ENCODE assay signal across 15 cellular contexts in genomic region chr2:174949988-174950687, GRCh38. TPM values are rescaled to one million over a fixed set of nuclear protein-coding genes. Genes with fewer than 3 reads are reported as not detected.
DNase-seq lines count a peak whose midpoint lies in the region; FAIRE-seq and TF ChIP-seq lines count a peak whose summit lies in the region.
"Had no signal": no experiment of that assay in that cellular context is flagged by ENCODE, and none has a peak within 500 bp of the region (broad histone marks: within the 10 kb centered on the region; RNA-seq: fewer than 3 reads in every experiment).

No MANE protein-coding gene starts in this region.

- no peaks in the 10 kb centered on the region for H3K79me1 ChIP-seq in H1 (ENCODE audit: low read depth, low read length)

- H3K27ac Mint-ChIP-seq in nephron progenitor cell = peak overlapping the region; percentile 77
- no peak overlapping the region for H3K27ac Mint-ChIP-seq in activated naive CD8-positive, alpha-beta T cell treated with anti-CD3 and anti-CD28 coated beads for 36 hours
- H3K27ac Mint-ChIP-seq: GM23338 had no signal

- H2BK5ac ChIP-seq in H1 (ENCODE audit: low read depth, low read length) = 0 out of 2 replicates have a peak overlapping the region, but pooled peaks have one; percentile 21

- H3K36me3 ChIP-seq in H1 (ENCODE audit: control insufficient read depth in 2 of 4, insufficient read depth in 4 of 4, low read length in 3 of 4) = no peaks in the 10 kb centered on the region
- H3K36me3 ChIP-seq: BE2C, HAP-1 had no signal

- H4K91ac ChIP-seq in H1 (replicated peaks; ENCODE audit: insufficient read length, low read length) = no peak overlapping the region

- no peak overlapping the region for H3K18ac ChIP-seq in H1 (ENCODE audit: extremely low read depth, low read length)

- no peak overlapping the region for H3K9ac ChIP-seq in H1 (replicated peaks in 1 of 4; ENCODE audit: extremely low read depth in 1 of 4, low read depth in 3 of 4, low read length in 3 of 4)

- TF ChIP-seq POLR2A in NB4 (IDR thresholded peaks at IDR 0.05; ENCODE audit: extremely low read depth, insufficient read length) (no peak), H1 (IDR thresholded peaks at IDR 0.05; ENCODE audit: control extremely low read depth in 1 of 2, low read depth in 2 of 2, low read length in 2 of 2) (no peak)

- no peak overlapping the region for H3K14ac ChIP-seq in H1 (ENCODE audit: insufficient read length)

- no peak overlapping the region for H2BK12ac ChIP-seq in H1 (ENCODE audit: low read depth, low read length)

- H2BK120ac ChIP-seq in H1 (replicated peaks; ENCODE audit: low read depth, low read length) = no peak overlapping the region

- DNase-seq in NB4 (ENCODE audit: low read depth) (peak; percentile 57), H1 (ENCODE audit: low read depth in 1 of 2, low spot score in 2 of 2) (no peak), nephron progenitor cell (no peak), SKM-1 treated with dmso at 0.1 percent for 144 hours (lab: John Stamatoyannopoulos, UW; ENCODE audit: unreplicated experiment) (no peak)
- no peak for DNase-seq in activated naive CD8-positive, alpha-beta T cell treated with anti-CD3 and anti-CD28 coated beads for 36 hours
- no peak for DNase-seq in stimulated activated CD4-positive, alpha-beta T cell treated with anti-CD3 and anti-CD28 coated beads, Interleukin-2, amount 100 ng/mL, for 48 hours
- DNase-seq: BE2C; CD4-positive, alpha-beta memory T cell; DMS79 had no signal

- WGBS in H1 (ENCODE audit: extremely low coverage in 1 of 2, insufficient coverage in 1 of 2, insufficient read length in 1 of 2, insufficient replicate concordance in 2 of 2, low coverage in 1 of 2, low lambda C conversion rate in 2 of 2, missing lambda C conversion rate in 1 of 2), 2 experiments = 94% methylated on average over 8 of the region's 8 CpGs; no CpG with 5 or more reads in 1 of the 2 experiments

- H2AK5ac ChIP-seq in H1 (ENCODE audit: low read depth, low read length) = no peak overlapping the region

- H3K56ac ChIP-seq in H1 (replicated peaks; ENCODE audit: insufficient read length, low read depth, low read length) = no peak overlapping the region

- no peak for TF ChIP-seq RAD21 in H1 (IDR thresholded peaks at IDR 0.05 in 1 of 2, conservative IDR thresholded peaks at IDR 0.05 in 1 of 2; ENCODE audit: low read depth in 2 of 2, low read length in 2 of 2)

- H4K5ac ChIP-seq in H1 (ENCODE audit: insufficient read length, low read depth, low read length) = no peak overlapping the region

- no peaks in the 10 kb centered on the region for H3K9me3 ChIP-seq in H1 (ENCODE audit: insufficient read depth in 2 of 2, low read depth in 1 of 2, low read length in 1 of 2)
- H3K9me3 ChIP-seq: A549, BE2C, HAP-1 had no signal

- no peaks in the 10 kb centered on the region for H3K27me3 ChIP-seq in H1 (replicated peaks in 1 of 4; ENCODE audit: control insufficient read depth in 3 of 4, extremely low read depth in 1 of 4, insufficient read depth in 3 of 4, low read length in 3 of 4)
- H3K27me3 ChIP-seq: BE2C had no signal

- no peak for FAIRE-seq in H1 (lab: Jason Lieb, UNC)
- FAIRE-seq: A549, GM12891, HTR-8/SVneo had no signal

- peaks cover 15% of the 10 kb centered on the region for H3K9me3 Mint-ChIP-seq in nephron progenitor cell
- no peaks in the 10 kb centered on the region for H3K9me3 Mint-ChIP-seq in activated naive CD8-positive, alpha-beta T cell treated with anti-CD3 and anti-CD28 coated beads for 36 hours
- H3K9me3 Mint-ChIP-seq: CD4-positive, alpha-beta memory T cell; GM23338 had no signal

- H3K23ac ChIP-seq in H1 (ENCODE audit: insufficient read length) = no peak overlapping the region

- H3K4me1 Mint-ChIP-seq in nephron progenitor cell = peaks cover 10% of the 10 kb centered on the region
- H3K4me1 Mint-ChIP-seq in activated naive CD8-positive, alpha-beta T cell treated with anti-CD3 and anti-CD28 coated beads for 36 hours = no peaks in the 10 kb centered on the region
- H3K4me1 Mint-ChIP-seq: CD4-positive, alpha-beta memory T cell had no signal

- peaks cover 0 to 1% of the 10 kb centered on the region in 2 experiments for H4K20me1 ChIP-seq in H1 (replicated peaks in 1 of 2; ENCODE audit: control insufficient read depth in 1 of 2, insufficient read depth in 2 of 2, low read length in 2 of 2)

- H3K4me3 ChIP-seq in NB4 (ENCODE audit: low read depth, low read length) = no peak overlapping the region
- H3K4me3 ChIP-seq in H1 (ENCODE audit: extremely low read depth in 1 of 4, insufficient read depth in 2 of 4, low read depth in 3 of 4, low read length in 4 of 4) = no peak overlapping the region
- H3K4me3 ChIP-seq: A549, GM23338, HAP-1 had no signal

- no peak overlapping the region for H2BK20ac ChIP-seq in H1 (ENCODE audit: low read length)

- no peak overlapping the region for H3K4ac ChIP-seq in H1 (replicated peaks; ENCODE audit: insufficient read length, low read depth, low read length)

- no peak overlapping the region for H2AFZ ChIP-seq in H1 (ENCODE audit: low read length)
- H2AFZ ChIP-seq: GM23338 had no signal

- H3K4me3 Mint-ChIP-seq in nephron progenitor cell = no peak overlapping the region
- no peak overlapping the region for H3K4me3 Mint-ChIP-seq in activated naive CD8-positive, alpha-beta T cell treated with anti-CD3 and anti-CD28 coated beads for 36 hours
- H3K4me3 Mint-ChIP-seq: CD4-positive, alpha-beta memory T cell; GM23338 had no signal

- no peak for TF ChIP-seq EP300 in H1 (IDR thresholded peaks at IDR 0.05; ENCODE audit: borderline replicate concordance in 1 of 2, low read depth in 2 of 2, low read length in 2 of 2)

- CTCF ChIA-PET in H1 (lab: Charles Lee; ENCODE audit: partially characterized antibody) = interaction anchor here (1.1 to 1.3 kb wide), 2 partner anchors 10 to 41 kb away, joined by 4 to 6 read pairs; no protein-coding TSS in a partner anchor

- TF ChIP-seq CTCF in NB4 (IDR thresholded peaks at IDR 0.05; ENCODE audit: low read depth, low read length) (no peak), H1 (IDR thresholded peaks at IDR 0.05; ENCODE audit: control extremely low read depth in 1 of 3, insufficient read depth in 1 of 3, low read depth in 1 of 3, low read length in 3 of 3) (no peak), nephron progenitor cell (IDR thresholded peaks at IDR 0.05) (no peak)

- no peaks in the 10 kb centered on the region for H3K23me2 ChIP-seq in H1 (ENCODE audit: low read depth, low read length)

- no peak overlapping the region for H3K27ac ChIP-seq in H1 (ENCODE audit: low read depth, low read length)
- H3K27ac ChIP-seq: A549, C4-2B had no signal

- POLR2A ChIA-PET in H1 (lab: Charles Lee; ENCODE audit: partially characterized antibody) = interaction anchor here (1.0 kb wide), 1 partner anchor 201 kb away, joined by 3 read pairs; no protein-coding TSS in a partner anchor

- H3K4me2 ChIP-seq in H1 (ENCODE audit: insufficient read depth in 1 of 2, low read depth in 2 of 2, low read length in 2 of 2) = no peak overlapping the region
- H3K4me2 ChIP-seq: A549, GM23338 had no signal

- H3K4me1 ChIP-seq in H1 (replicated peaks in 1 of 4; ENCODE audit: control insufficient read depth in 3 of 4, insufficient read depth in 4 of 4, low read length in 3 of 4) = peaks cover 0 to 5% (median 1%) of the 10 kb centered on the region in 4 experiments; a peak in 3 of 7 replicates
- H3K4me1 ChIP-seq: A549, BE2C had no signal

- H3K27me3 Mint-ChIP-seq in nephron progenitor cell (ENCODE audit: low read depth, poor library complexity) = peaks cover 3% of the 10 kb centered on the region
- H3K27me3 Mint-ChIP-seq in activated naive CD8-positive, alpha-beta T cell treated with anti-CD3 and anti-CD28 coated beads for 36 hours = peaks cover 14% of the 10 kb centered on the region

- H3K36me3 Mint-ChIP-seq in nephron progenitor cell (ENCODE audit: low read depth) = peaks cover 36% of the 10 kb centered on the region
- no peaks in the 10 kb centered on the region for H3K36me3 Mint-ChIP-seq in activated naive CD8-positive, alpha-beta T cell treated with anti-CD3 and anti-CD28 coated beads for 36 hours
- H3K36me3 Mint-ChIP-seq: CD4-positive, alpha-beta memory T cell had no signal

- no peak overlapping the region for H4K8ac ChIP-seq in H1 (ENCODE audit: extremely low read depth, insufficient read depth, low read length)

- peaks cover 0 to 40% of the 10 kb centered on the region in 2 experiments; a peak in 2 of 4 replicates for H3K79me2 ChIP-seq in H1 (ENCODE audit: control insufficient read depth in 1 of 2, insufficient read depth in 2 of 2, low read length in 2 of 2)

- H2BK15ac ChIP-seq in H1 (ENCODE audit: low read length) = no peak overlapping the region

TF ChIP-seq in H1, 55 proteins besides CTCF, POLR2A, EP300 and RAD21 (continues in another document):
- TF ChIP-seq SUZ12 (IDR thresholded peaks at IDR 0.05; ENCODE audit: low read length) (no peak), BCL11A (IDR thresholded peaks at IDR 0.05; ENCODE audit: low read depth in 2 of 2, low read length in 2 of 2) (no peak), ATF2 (IDR thresholded peaks at IDR 0.05; ENCODE audit: low read length) (no peak), RBBP5 (IDR thresholded peaks at IDR 0.05; ENCODE audit: borderline replicate concordance, low read depth, low read length) (no peak), MAFK (IDR thresholded peaks at IDR 0.05; ENCODE audit: low read depth, low read length) (no peak), FOSL1 (IDR thresholded peaks at IDR 0.05; ENCODE audit: insufficient read depth, low read depth, low read length) (no peak)

RNA-seq across cellular contexts. Expression of gene CHN1, which starts 55.0 kb away (rescaled TPM):
- total RNA-seq in H1 (2021; fragmentation: NEBNext Ultra II Directional; extraction: Animal tissue kit (Norgen Biotek cat#: 25700)) = 50.4 and 54.0 TPM in 2 replicates
- 27.5 and 65.7 TPM in 2 replicates for polyA plus RNA-seq in H1 (2011; rRNA removed)
- 58.1 TPM for polyA plus RNA-seq in H1 (2011; cell fraction: cytosol; rRNA removed)
- polyA plus RNA-seq in H1 (2011; cell fraction: nucleus; rRNA removed) = 29.0 TPM
- polyA plus RNA-seq in H1 (2012, experiment 1 of 2) = 45.3 to 77.3 TPM (median 55.9 TPM) in 4 replicates
- polyA plus RNA-seq in H1 (2012, experiment 2 of 2) = 4.8 TPM
- polyA plus RNA-seq in H1 (2013, experiment 1 of 2) = 24.2 TPM
- 24.6 TPM for polyA plus RNA-seq in H1 (2013, experiment 2 of 2)
- polyA minus RNA-seq in H1 (2011; rRNA and poly(A)+ RNA removed) = 80.3 and 138 TPM in 2 replicates
- polyA minus RNA-seq in H1 (2011; cell fraction: cytosol; rRNA and poly(A)+ RNA removed) = 23.7 TPM
- 85.2 TPM for polyA minus RNA-seq in H1 (2011; cell fraction: nucleus; rRNA and poly(A)+ RNA removed)
- 10 to 100 TPM; 17.6 to 18.6 TPM for total RNA-seq in activated naive CD8-positive, alpha-beta T cell treated with anti-CD3 and anti-CD28 coated beads for 36 hours
